21 cellular contexts compared by ENCODE assay signal in genomic region chr3:51887620-51888019, GRCh38. TPM values are rescaled to one million over a fixed set of nuclear protein-coding genes. Genes with fewer than 3 reads are reported as not detected.
"Had no signal": no experiment of that assay in that cellular context is flagged by ENCODE, and none has a peak within 500 bp of the region (broad histone marks: within the 10 kb centered on the region; RNA-seq: fewer than 3 reads in every experiment).

No MANE protein-coding gene starts in this region.

- H3K4me3 ChIP-seq: skin epidermis had no signal

- H3K4me1 Mint-ChIP-seq: nephron had no signal

- H3K27ac ChIP-seq: skin epidermis had no signal

- FAIRE-seq: kidney had no signal

- H3K27ac Mint-ChIP-seq: activated T-helper 1 cell treated with anti-CD3 and anti-CD28 coated beads, Interleukin-12 subunit alpha, Interleukin-12 subunit beta, Interleukin-2, Interleukin-4 antibody, amounts not matched to agents 30 ng/mL and 10 ng/mL and 1 ng/mL, durations not matched to agents 14 hours and 24 hours and 36 hours; nephron had no signal

- H3K4me3 Mint-ChIP-seq: activated T-helper 1 cell treated with anti-CD3 and anti-CD28 coated beads, Interleukin-12 subunit alpha, Interleukin-12 subunit beta, Interleukin-2, Interleukin-4 antibody, amounts not matched to agents 30 ng/mL and 10 ng/mL and 1 ng/mL, durations not matched to agents 14 hours and 24 hours and 36 hours; nephron had no signal

- DNase-seq: activated CD4-positive, alpha-beta T cell treated with anti-CD3 and anti-CD28 coated beads, Interleukin-2, amount 50 U/mL, for 1 hour; aorta; hippocampal formation; kidney; mesendoderm; nucleus accumbens; right cardiac atrium; stimulated activated CD4-positive, alpha-beta T cell treated with anti-CD3 and anti-CD28 coated beads, Interleukin-15, amount 100 ng/mL, for 24 hours; stimulated activated CD4-positive, alpha-beta T cell treated with anti-CD3 and anti-CD28 coated beads, Interleukin-4, amount 100 ng/mL, for 1 hour; stimulated activated naive CD4-positive, alpha-beta T cell; substantia nigra; T-helper 9 cell; trophoblast cell had no signal

- ATAC-seq: right cardiac atrium had no signal

- H3K9me3 Mint-ChIP-seq: activated T-helper 1 cell treated with anti-CD3 and anti-CD28 coated beads, Interleukin-12 subunit alpha, Interleukin-12 subunit beta, Interleukin-2, Interleukin-4 antibody, amounts not matched to agents 30 ng/mL and 10 ng/mL and 1 ng/mL, durations not matched to agents 14 hours and 24 hours and 36 hours; nephron had no signal

RNA-seq across cellular contexts. Expression of gene IQCF5, which starts 12.2 kb away (rescaled TPM):
- total RNA-seq: activated CD8-positive, alpha-beta memory T cell treated with anti-CD3 and anti-CD28 coated beads for 36 hours; activated T-helper 1 cell treated with anti-CD3 and anti-CD28 coated beads, Interleukin-12 subunit alpha, Interleukin-12 subunit beta, Interleukin-2, Interleukin-4 antibody, amounts not matched to agents 30 ng/mL and 10 ng/mL and 1 ng/mL, durations not matched to agents 14 hours and 24 hours and 36 hours; aorta; glomerular endothelial cell; kidney; liver; posterior vena cava; right cardiac atrium had no signal
- polyA plus RNA-seq: aorta, esophagus, liver, right cardiac atrium had no signal

RNA-seq across cellular contexts. Expression of gene IQCF1, which starts 15.5 kb away (rescaled TPM):
- total RNA-seq: activated CD8-positive, alpha-beta memory T cell treated with anti-CD3 and anti-CD28 coated beads for 36 hours; activated T-helper 1 cell treated with anti-CD3 and anti-CD28 coated beads, Interleukin-12 subunit alpha, Interleukin-12 subunit beta, Interleukin-2, Interleukin-4 antibody, amounts not matched to agents 30 ng/mL and 10 ng/mL and 1 ng/mL, durations not matched to agents 14 hours and 24 hours and 36 hours; aorta; glomerular endothelial cell; kidney; liver; posterior vena cava; right cardiac atrium had no signal
- polyA plus RNA-seq: aorta, esophagus, liver, right cardiac atrium had no signal

RNA-seq across cellular contexts. Expression of gene IQCF2, which starts 26.2 kb away (rescaled TPM):
- total RNA-seq: activated CD8-positive, alpha-beta memory T cell treated with anti-CD3 and anti-CD28 coated beads for 36 hours; activated T-helper 1 cell treated with anti-CD3 and anti-CD28 coated beads, Interleukin-12 subunit alpha, Interleukin-12 subunit beta, Interleukin-2, Interleukin-4 antibody, amounts not matched to agents 30 ng/mL and 10 ng/mL and 1 ng/mL, durations not matched to agents 14 hours and 24 hours and 36 hours; aorta; glomerular endothelial cell; kidney; liver; posterior vena cava; right cardiac atrium had no signal
- polyA plus RNA-seq: aorta, esophagus, liver, right cardiac atrium had no signal
